Comparison of ENCODE assay signal across 2 cellular contexts in the genomic region with DNA sequence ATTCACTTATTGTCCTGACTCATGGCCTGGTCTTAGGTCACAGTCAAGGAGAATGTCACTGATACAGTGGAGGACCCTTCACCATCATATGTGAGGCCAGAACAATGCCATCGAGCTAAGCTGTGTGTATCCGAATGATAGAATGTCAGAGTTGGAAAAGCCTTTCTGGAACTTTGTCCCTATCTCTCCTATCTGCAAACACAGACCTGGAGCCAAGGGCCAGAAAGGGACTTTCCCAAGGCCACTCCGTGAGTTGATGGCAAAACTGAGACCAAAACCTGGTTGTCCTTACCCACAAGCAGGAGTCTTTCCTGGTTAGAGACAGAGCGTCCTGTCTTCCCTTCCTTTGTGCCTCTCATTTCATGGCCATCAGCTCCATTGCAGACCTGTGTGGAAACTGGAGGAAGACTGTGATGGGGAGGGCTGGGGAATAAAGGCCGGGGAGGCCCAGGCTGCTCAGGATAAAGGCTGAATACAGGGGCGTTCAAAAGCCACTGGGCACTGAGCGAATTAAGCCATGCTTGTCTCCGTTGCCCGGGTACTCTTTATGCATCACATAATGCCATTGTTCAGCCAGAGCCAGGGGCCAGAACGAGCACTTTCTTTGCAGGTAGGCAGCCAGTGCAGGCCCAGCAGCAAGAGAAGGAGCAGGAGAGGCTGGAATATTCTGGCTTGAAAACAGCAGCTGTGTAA.
TF ChIP-seq lines count a peak whose summit lies in the region.

No MANE protein-coding gene starts in this region.

TF ChIP-seq in GM23338, 12 proteins besides CTCF, POLR2A, EP300 and RAD21 (continued from another document and continues in another):
- TF ChIP-seq, protein P1, sequence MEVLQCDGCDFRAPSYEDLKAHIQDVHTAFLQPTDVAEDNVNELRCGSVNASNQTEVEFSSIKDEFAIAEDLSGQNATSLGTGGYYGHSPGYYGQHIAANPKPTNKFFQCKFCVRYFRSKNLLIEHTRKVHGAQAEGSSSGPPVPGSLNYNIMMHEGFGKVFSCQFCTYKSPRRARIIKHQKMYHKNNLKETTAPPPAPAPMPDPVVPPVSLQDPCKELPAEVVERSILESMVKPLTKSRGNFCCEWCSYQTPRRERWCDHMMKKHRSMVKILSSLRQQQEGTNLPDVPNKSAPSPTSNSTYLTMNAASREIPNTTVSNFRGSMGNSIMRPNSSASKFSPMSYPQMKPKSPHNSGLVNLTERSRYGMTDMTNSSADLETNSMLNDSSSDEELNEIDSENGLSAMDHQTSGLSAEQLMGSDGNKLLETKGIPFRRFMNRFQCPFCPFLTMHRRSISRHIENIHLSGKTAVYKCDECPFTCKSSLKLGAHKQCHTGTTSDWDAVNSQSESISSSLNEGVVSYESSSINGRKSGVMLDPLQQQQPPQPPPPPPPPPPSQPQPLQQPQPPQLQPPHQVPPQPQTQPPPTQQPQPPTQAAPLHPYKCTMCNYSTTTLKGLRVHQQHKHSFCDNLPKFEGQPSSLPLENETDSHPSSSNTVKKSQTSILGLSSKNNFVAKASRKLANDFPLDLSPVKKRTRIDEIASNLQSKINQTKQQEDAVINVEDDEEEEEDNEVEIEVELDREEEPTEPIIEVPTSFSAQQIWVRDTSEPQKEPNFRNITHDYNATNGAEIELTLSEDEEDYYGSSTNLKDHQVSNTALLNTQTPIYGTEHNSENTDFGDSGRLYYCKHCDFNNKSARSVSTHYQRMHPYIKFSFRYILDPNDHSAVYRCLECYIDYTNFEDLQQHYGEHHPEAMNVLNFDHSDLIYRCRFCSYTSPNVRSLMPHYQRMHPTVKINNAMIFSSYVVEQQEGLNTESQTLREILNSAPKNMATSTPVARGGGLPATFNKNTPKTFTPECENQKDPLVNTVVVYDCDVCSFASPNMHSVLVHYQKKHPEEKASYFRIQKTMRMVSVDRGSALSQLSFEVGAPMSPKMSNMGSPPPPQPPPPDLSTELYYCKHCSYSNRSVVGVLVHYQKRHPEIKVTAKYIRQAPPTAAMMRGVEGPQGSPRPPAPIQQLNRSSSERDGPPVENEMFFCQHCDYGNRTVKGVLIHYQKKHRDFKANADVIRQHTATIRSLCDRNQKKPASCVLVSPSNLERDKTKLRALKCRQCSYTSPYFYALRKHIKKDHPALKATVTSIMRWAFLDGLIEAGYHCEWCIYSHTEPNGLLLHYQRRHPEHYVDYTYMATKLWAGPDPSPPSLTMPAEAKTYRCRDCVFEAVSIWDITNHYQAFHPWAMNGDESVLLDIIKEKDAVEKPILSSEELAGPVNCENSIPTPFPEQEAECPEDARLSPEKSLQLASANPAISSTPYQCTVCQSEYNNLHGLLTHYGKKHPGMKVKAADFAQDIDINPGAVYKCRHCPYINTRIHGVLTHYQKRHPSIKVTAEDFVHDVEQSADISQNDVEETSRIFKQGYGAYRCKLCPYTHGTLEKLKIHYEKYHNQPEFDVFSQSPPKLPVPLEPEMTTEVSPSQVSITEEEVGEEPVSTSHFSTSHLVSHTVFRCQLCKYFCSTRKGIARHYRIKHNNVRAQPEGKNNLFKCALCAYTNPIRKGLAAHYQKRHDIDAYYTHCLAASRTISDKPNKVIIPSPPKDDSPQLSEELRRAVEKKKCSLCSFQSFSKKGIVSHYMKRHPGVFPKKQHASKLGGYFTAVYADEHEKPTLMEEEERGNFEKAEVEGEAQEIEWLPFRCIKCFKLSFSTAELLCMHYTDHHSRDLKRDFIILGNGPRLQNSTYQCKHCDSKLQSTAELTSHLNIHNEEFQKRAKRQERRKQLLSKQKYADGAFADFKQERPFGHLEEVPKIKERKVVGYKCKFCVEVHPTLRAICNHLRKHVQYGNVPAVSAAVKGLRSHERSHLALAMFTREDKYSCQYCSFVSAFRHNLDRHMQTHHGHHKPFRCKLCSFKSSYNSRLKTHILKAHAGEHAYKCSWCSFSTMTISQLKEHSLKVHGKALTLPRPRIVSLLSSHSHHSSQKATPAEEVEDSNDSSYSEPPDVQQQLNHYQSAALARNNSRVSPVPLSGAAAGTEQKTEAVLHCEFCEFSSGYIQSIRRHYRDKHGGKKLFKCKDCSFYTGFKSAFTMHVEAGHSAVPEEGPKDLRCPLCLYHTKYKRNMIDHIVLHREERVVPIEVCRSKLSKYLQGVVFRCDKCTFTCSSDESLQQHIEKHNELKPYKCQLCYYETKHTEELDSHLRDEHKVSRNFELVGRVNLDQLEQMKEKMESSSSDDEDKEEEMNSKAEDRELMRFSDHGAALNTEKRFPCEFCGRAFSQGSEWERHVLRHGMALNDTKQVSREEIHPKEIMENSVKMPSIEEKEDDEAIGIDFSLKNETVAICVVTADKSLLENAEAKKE (CRISPR knock-in tag; IDR thresholded peaks at IDR 0.05) = no peak
- TF ChIP-seq, protein P2, sequence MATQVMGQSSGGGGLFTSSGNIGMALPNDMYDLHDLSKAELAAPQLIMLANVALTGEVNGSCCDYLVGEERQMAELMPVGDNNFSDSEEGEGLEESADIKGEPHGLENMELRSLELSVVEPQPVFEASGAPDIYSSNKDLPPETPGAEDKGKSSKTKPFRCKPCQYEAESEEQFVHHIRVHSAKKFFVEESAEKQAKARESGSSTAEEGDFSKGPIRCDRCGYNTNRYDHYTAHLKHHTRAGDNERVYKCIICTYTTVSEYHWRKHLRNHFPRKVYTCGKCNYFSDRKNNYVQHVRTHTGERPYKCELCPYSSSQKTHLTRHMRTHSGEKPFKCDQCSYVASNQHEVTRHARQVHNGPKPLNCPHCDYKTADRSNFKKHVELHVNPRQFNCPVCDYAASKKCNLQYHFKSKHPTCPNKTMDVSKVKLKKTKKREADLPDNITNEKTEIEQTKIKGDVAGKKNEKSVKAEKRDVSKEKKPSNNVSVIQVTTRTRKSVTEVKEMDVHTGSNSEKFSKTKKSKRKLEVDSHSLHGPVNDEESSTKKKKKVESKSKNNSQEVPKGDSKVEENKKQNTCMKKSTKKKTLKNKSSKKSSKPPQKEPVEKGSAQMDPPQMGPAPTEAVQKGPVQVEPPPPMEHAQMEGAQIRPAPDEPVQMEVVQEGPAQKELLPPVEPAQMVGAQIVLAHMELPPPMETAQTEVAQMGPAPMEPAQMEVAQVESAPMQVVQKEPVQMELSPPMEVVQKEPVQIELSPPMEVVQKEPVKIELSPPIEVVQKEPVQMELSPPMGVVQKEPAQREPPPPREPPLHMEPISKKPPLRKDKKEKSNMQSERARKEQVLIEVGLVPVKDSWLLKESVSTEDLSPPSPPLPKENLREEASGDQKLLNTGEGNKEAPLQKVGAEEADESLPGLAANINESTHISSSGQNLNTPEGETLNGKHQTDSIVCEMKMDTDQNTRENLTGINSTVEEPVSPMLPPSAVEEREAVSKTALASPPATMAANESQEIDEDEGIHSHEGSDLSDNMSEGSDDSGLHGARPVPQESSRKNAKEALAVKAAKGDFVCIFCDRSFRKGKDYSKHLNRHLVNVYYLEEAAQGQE (IDR thresholded peaks at IDR 0.05; ENCODE audit: unreplicated experiment) = no peak
- no peak for TF ChIP-seq NANOG (IDR thresholded peaks at IDR 0.05; ENCODE audit: borderline replicate concordance)
- no peak for TF ChIP-seq STAT1 (IDR thresholded peaks at IDR 0.05; ENCODE audit: unreplicated experiment)
- TF ChIP-seq, protein P3, sequence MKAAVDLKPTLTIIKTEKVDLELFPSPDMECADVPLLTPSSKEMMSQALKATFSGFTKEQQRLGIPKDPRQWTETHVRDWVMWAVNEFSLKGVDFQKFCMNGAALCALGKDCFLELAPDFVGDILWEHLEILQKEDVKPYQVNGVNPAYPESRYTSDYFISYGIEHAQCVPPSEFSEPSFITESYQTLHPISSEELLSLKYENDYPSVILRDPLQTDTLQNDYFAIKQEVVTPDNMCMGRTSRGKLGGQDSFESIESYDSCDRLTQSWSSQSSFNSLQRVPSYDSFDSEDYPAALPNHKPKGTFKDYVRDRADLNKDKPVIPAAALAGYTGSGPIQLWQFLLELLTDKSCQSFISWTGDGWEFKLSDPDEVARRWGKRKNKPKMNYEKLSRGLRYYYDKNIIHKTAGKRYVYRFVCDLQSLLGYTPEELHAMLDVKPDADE (IDR thresholded peaks at IDR 0.05) = no peak
- no peak for TF ChIP-seq ZNF331 (CRISPR knock-in tag; IDR thresholded peaks at IDR 0.05; ENCODE audit: low read depth)
- TF ChIP-seq EZH2 (IDR thresholded peaks at IDR 0.05; ENCODE audit: low read depth, unreplicated experiment) = no peak
- TF ChIP-seq POLR2AphosphoS5 (IDR thresholded peaks at IDR 0.05; ENCODE audit: low read depth) = no peak

TF ChIP-seq in H1, 55 proteins besides CTCF, POLR2A, EP300 and RAD21 (continued from another document):
- TF ChIP-seq SP4 (IDR thresholded peaks at IDR 0.05; ENCODE audit: low read length) (no peak), CHD2 (IDR thresholded peaks at IDR 0.05; ENCODE audit: low read length) (no peak)
